10 cellular contexts compared by ENCODE assay signal in genomic region chr4:145731026-145731425, GRCh38. TPM values are rescaled to one million over a fixed set of nuclear protein-coding genes. Genes with fewer than 3 reads are reported as not detected.
DNase-seq lines count a peak whose midpoint lies in the region; ATAC-seq and TF ChIP-seq lines count a peak whose summit lies in the region.
"Had no signal": no experiment of that assay in that cellular context is flagged by ENCODE, and none has a peak within 500 bp of the region (broad histone marks: within the 10 kb centered on the region; RNA-seq: fewer than 3 reads in every experiment).

No MANE protein-coding gene starts in this region.

- peak overlapping the region in 5 of 7 donors; percentile 5 to 59 (median 35) for H3K4me3 Mint-ChIP-seq in CD8-positive, alpha-beta memory T cell
- H3K4me3 Mint-ChIP-seq in brain, result peak overlapping the region; percentile 52 to 78 (median 70)

- intact Hi-C loops in mucosa of descending colon (cut with DNase I, micrococcal nuclease), result no loop called here

- no peak overlapping the region for H3K27ac Mint-ChIP-seq in CD8-positive, alpha-beta memory T cell
- peak overlapping the region in 4 of 5 experiments; percentile 52 to 97 (median 71) for H3K27ac Mint-ChIP-seq in brain

- H3K4me1 Mint-ChIP-seq in CD8-positive, alpha-beta memory T cell, result peaks cover 12 to 23% (median 16%) of the 10 kb centered on the region in 3 donors
- H3K4me1 Mint-ChIP-seq in brain, result peaks cover 54% of the 10 kb centered on the region

- H3K9me3 ChIP-seq in CD8-positive, alpha-beta memory T cell (ENCODE audit: low read length), result no peaks in the 10 kb centered on the region
- no peaks in the 10 kb centered on the region for H3K9me3 ChIP-seq in mucosa of descending colon

- H3K27me3 Mint-ChIP-seq in CD8-positive, alpha-beta memory T cell, result peaks cover 10 to 11% of the 10 kb centered on the region in 2 donors
- peaks cover 8% of the 10 kb centered on the region for H3K27me3 Mint-ChIP-seq in brain

- peak; percentile 72 for ATAC-seq in mucosa of descending colon
- ATAC-seq in HG02798 (IDR thresholded peaks at IDR 0.05; ENCODE audit: poor library complexity, unreplicated experiment), result no peak
- ATAC-seq: Panc1 had no signal

- CTCF ChIA-PET in CD8-positive, alpha-beta memory T cell (lab: Charles Lee), result no interaction called here

- H3K4me3 ChIP-seq in CD8-positive, alpha-beta memory T cell (ENCODE audit: low read length), result no peak overlapping the region
- no peak overlapping the region for H3K4me3 ChIP-seq in mucosa of descending colon

- POLR2A ChIA-PET in CD8-positive, alpha-beta memory T cell (lab: Charles Lee), result no interaction called here

- no peak for DNase-seq in CD8-positive, alpha-beta memory T cell
- DNase-seq in NCI-H146 (lab: John Stamatoyannopoulos, UW), result peak; percentile 11
- peak in 2 of 3 donors; percentile 35 to 80 for DNase-seq in mucosa of descending colon
- DNase-seq in activated gamma-delta T cell treated with Interleukin-2 at 50 U/mL for 16 hours, result no peak
- DNase-seq in activated T-cell treated with anti-CD3 and anti-CD28 coated beads for 4 hours, result no peak
- DNase-seq in germinal center (ENCODE audit: low spot score), result no peak

- no peak overlapping the region for H3K27ac ChIP-seq in CD8-positive, alpha-beta memory T cell (ENCODE audit: low read depth, low read length)

- no peak for TF ChIP-seq CTCF in brain (conservative IDR thresholded peaks at IDR 0.05)
- TF ChIP-seq CTCF in mucosa of descending colon (IDR thresholded peaks at IDR 0.05), result no peak

- peaks cover 4% of the 10 kb centered on the region for H3K27me3 ChIP-seq in CD8-positive, alpha-beta memory T cell (ENCODE audit: insufficient read depth, low read length, poor library complexity, severe bottlenecking)

- no peaks in the 10 kb centered on the region for H3K36me3 ChIP-seq in CD8-positive, alpha-beta memory T cell (ENCODE audit: insufficient read depth, low read length)
- no peaks in the 10 kb centered on the region for H3K36me3 ChIP-seq in mucosa of descending colon (ENCODE audit: low read depth)

- H3K9me3 Mint-ChIP-seq in CD8-positive, alpha-beta memory T cell, result no peaks in the 10 kb centered on the region
- H3K9me3 Mint-ChIP-seq in brain, result peaks cover 0 to 6% (median 0%) of the 10 kb centered on the region in 5 experiments
- H3K9me3 Mint-ChIP-seq: central memory CD8-positive, alpha-beta T cell had no signal

- H3K36me3 Mint-ChIP-seq in CD8-positive, alpha-beta memory T cell, result no peaks in the 10 kb centered on the region
- no peaks in the 10 kb centered on the region for H3K36me3 Mint-ChIP-seq in brain

- peaks cover 5% of the 10 kb centered on the region for H3K4me1 ChIP-seq in CD8-positive, alpha-beta memory T cell (ENCODE audit: insufficient read depth, low read length)
- H3K4me1 ChIP-seq in mucosa of descending colon (ENCODE audit: low read depth), result peaks cover 20% of the 10 kb centered on the region

RNA-seq across cellular contexts. Expression of gene C4orf51, which starts 51.1 kb away (rescaled TPM):
- total RNA-seq in CD8-positive, alpha-beta memory T cell, result not detected
- polyA plus RNA-seq in CD8-positive, alpha-beta memory T cell, result not detected
- polyA plus RNA-seq in brain (ENCODE audit: insufficient read depth, low read depth, low replicate concordance), result not detected
- not detected for total RNA-seq in mucosa of descending colon

Comparison
In these comparisons a context has a peak if more than half of its experiments do, and no peak if none do; other contexts are left out.
1. DNase-seq: peak in NCI-H146 (single experiment) and mucosa of descending colon (2 of 3); none in CD8-positive, alpha-beta memory T cell (0 of 5), activated gamma-delta T cell treated with Interleukin-2 at 50 U/mL for 16 hours (single experiment), activated T-cell treated with anti-CD3 and anti-CD28 coated beads for 4 hours (single experiment) and germinal center (single experiment).
2. H3K27ac Mint-ChIP-seq: peak in brain (4 of 5); none in CD8-positive, alpha-beta memory T cell (0 of 8).